In the genomic region with DNA sequence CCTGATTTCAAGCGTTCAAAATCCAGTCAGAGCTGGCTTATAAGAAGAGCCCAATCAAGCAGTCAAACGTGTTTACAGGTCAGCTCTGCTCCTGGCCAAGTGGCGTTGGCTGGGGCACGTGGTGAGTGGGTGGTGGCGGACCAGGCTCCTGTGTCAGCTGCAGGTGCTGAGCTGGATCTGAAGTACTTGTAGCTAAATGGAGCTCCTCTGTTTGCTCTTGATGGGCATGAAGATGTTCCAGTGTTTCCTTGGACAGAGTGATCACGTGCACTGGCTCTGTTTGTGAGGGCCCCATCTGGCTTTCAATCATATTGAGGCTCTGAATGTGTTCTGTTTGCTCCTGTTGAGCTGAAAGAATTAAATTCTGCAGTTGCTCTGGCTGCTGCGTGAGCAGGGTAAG, we compare ENCODE assay signal across 12 cellular contexts. TPM values are rescaled to one million over a fixed set of nuclear protein-coding genes. Genes with fewer than 3 reads are reported as not detected.
DNase-seq lines count a peak whose midpoint lies in the region; ATAC-seq and TF ChIP-seq lines count a peak whose summit lies in the region.
"Had no signal": no experiment of that assay in that cellular context is flagged by ENCODE, and none has a peak within 500 bp of the region (broad histone marks: within the 10 kb centered on the region; RNA-seq: fewer than 3 reads in every experiment).

No MANE protein-coding gene starts in this region.

- peak overlapping the region; percentile 88 for H3K27ac ChIP-seq in angular gyrus (ENCODE audit: low read depth, low read length)
- H3K27ac ChIP-seq in lower lobe of right lung, result no peak overlapping the region
- H3K27ac ChIP-seq: BLaER1, right lobe of liver had no signal

- no peak overlapping the region for H3K27ac Mint-ChIP-seq in CD14-positive monocyte

- H3K36me3 Mint-ChIP-seq in CD14-positive monocyte, result peaks cover 83 to 86% of the 10 kb centered on the region in 2 donors

- H3K27me3 Mint-ChIP-seq in CD14-positive monocyte (ENCODE audit: low read depth in 3 of 3), result peaks cover 0 to 2% (median 0%) of the 10 kb centered on the region in 3 donors

- H3K4me1 Mint-ChIP-seq in CD14-positive monocyte, result no peaks in the 10 kb centered on the region

- H3K4me3 ChIP-seq in lower lobe of right lung, result no peak overlapping the region
- H3K4me3 ChIP-seq: BLaER1, K562, right lobe of liver had no signal

- peak; percentile 93 to 95 for ATAC-seq in lower lobe of right lung
- ATAC-seq in GM21360 (IDR thresholded peaks at IDR 0.05; ENCODE audit: unreplicated experiment), result no peak
- no peak for ATAC-seq in HG03039 (IDR thresholded peaks at IDR 0.05; ENCODE audit: unreplicated experiment)
- ATAC-seq: K562 had no signal

- H3K36me3 ChIP-seq in lower lobe of right lung, result peaks cover 78% of the 10 kb centered on the region

- H3K27me3 ChIP-seq in lower lobe of right lung (ENCODE audit: low read depth), result no peaks in the 10 kb centered on the region
- H3K27me3 ChIP-seq: BLaER1, right lobe of liver had no signal

- no peak overlapping the region for H3K4me3 Mint-ChIP-seq in CD14-positive monocyte

- intact Hi-C loops in lower lobe of right lung (cut with DNase I), result no loop called here
- intact Hi-C loops in CD14-positive monocyte (cut with micrococcal nuclease), result no loop called here

- TF ChIP-seq CTCF in lower lobe of right lung (IDR thresholded peaks at IDR 0.05) (no peak), CD14-positive monocyte (IDR thresholded peaks at IDR 0.05) (no peak)

- DNase-seq in C1 segment of cervical spinal cord (lab: John Stamatoyannopoulos, UW) (peak in 10 of 14 donors; percentile 21 to 62 (median 45)), NCI-H128 (lab: John Stamatoyannopoulos, UW; ENCODE audit: unreplicated experiment) (peak; percentile 25), lower lobe of right lung (peak; percentile 79), DMS 273 (lab: John Stamatoyannopoulos, UW; ENCODE audit: unreplicated experiment) (no peak), CD14-positive monocyte (ENCODE audit: low spot score) (no peak)
- DNase-seq: NK-92 treated with Interleukin-12 subunit alpha and Interleukin-12 subunit beta, amount 100 ng/mL, for 24 hours; right lobe of liver had no signal

- H3K9me3 ChIP-seq in lower lobe of right lung, result no peaks in the 10 kb centered on the region
- H3K9me3 ChIP-seq: right lobe of liver had no signal

- H3K4me1 ChIP-seq in lower lobe of right lung, result peaks cover 9% of the 10 kb centered on the region
- H3K4me1 ChIP-seq: BLaER1, right lobe of liver had no signal

- peaks cover 0 to 5% (median 0%) of the 10 kb centered on the region in 7 donors for H3K9me3 Mint-ChIP-seq in CD14-positive monocyte

RNA-seq across cellular contexts. Expression of a gene that starts 10.2 kb away (rescaled TPM):
- total RNA-seq in lower lobe of right lung, result 79.4 TPM
- polyA plus RNA-seq in CD14-positive monocyte, result 10 to 100 TPM in 1 of 2 donors, 1 to 10 TPM in 1; 7.5 to 13.2 TPM

RNA-seq across cellular contexts. Expression of a gene that starts 17.2 kb away (rescaled TPM):
- total RNA-seq in lower lobe of right lung, result 8.2 TPM
- 1 to 10 TPM; 3.4 to 4.7 TPM for polyA plus RNA-seq in CD14-positive monocyte

RNA-seq across cellular contexts. Expression of a gene that starts 25.2 kb away (rescaled TPM):
- total RNA-seq in lower lobe of right lung, result 13.7 TPM
- polyA plus RNA-seq in CD14-positive monocyte, result 10 to 100 TPM in 1 of 2 donors, 1 to 10 TPM in 1; 9.5 to 12.3 TPM

RNA-seq across cellular contexts. Expression of a gene that starts 25.3 kb away (rescaled TPM):
- 10.6 TPM for total RNA-seq in lower lobe of right lung
- polyA plus RNA-seq in CD14-positive monocyte, result under 1 TPM; 0.14 to 0.28 TPM

Comparison
In these comparisons a context has a peak if more than half of its experiments do, and no peak if none do; other contexts are left out.
1. DNase-seq: peak in C1 segment of cervical spinal cord (10 of 14), NCI-H128 (single experiment) and lower lobe of right lung (single experiment); none in DMS 273 (single experiment) and CD14-positive monocyte (single experiment).
2. ATAC-seq: peak in lower lobe of right lung (2 of 2); none in GM21360 (single experiment) and HG03039 (single experiment).